24 cellular contexts compared by ENCODE assay signal in genomic region chr4:129808242-129808641, GRCh38.
"Had no signal": no experiment of that assay in that cellular context is flagged by ENCODE, and none has a peak within 500 bp of the region (broad histone marks: within the 10 kb centered on the region; RNA-seq: fewer than 3 reads in every experiment).

No MANE protein-coding gene starts in this region.

- H3K27ac ChIP-seq: lower lobe of right lung, ovary, psoas muscle, sigmoid colon, stomach, thyroid gland, vagina had no signal

- H3K36me3 ChIP-seq: lower lobe of right lung, ovary, sigmoid colon, stomach, thyroid gland, vagina had no signal

- FAIRE-seq: endometrium, frontal cortex had no signal

- H3K4me1 ChIP-seq: lower lobe of right lung, psoas muscle, sigmoid colon, stomach, thyroid gland, vagina had no signal

- H3K4me3 ChIP-seq: lower lobe of right lung, ovary, psoas muscle, sigmoid colon, stomach, thyroid gland, vagina had no signal

- DNase-seq: effector memory CD8-positive, alpha-beta T cell; hypothalamus; immature natural killer cell; islet precursor cell; kidney glomerular epithelial cell; left colon; left ventricle myocardium superior; lower lobe of right lung; naive thymus-derived CD8-positive, alpha-beta T cell; nephron progenitor cell; nucleus accumbens; ovary; posterior cingulate gyrus; psoas muscle; right cardiac atrium; sigmoid colon; stimulated activated CD4-positive, alpha-beta T cell treated with anti-CD3 and anti-CD28 coated beads, Interleukin-2, amount 100 ng/mL, for 24 hours; stimulated activated CD4-positive, alpha-beta T cell treated with anti-CD3 and anti-CD28 coated beads, Interleukin-4, amount 100 ng/mL, for 24 hours; stimulated activated naive CD4-positive, alpha-beta T cell treated with Interleukin-2 at 50 U/mL for 16 hours; stomach; thyroid gland had no signal

- H3K27me3 ChIP-seq: ovary, sigmoid colon, stomach, thyroid gland, vagina had no signal

- H3K9me3 ChIP-seq: lower lobe of right lung, ovary, psoas muscle, sigmoid colon, stomach, thyroid gland, vagina had no signal
